In genomic region chr13:36834299-36834698, GRCh38 we compare ENCODE assay signal across 19 cellular contexts.
"Had no signal": no experiment of that assay in that cellular context is flagged by ENCODE, and none has a peak within 500 bp of the region (broad histone marks: within the 10 kb centered on the region; RNA-seq: fewer than 3 reads in every experiment).

No MANE protein-coding gene starts in this region.

- H3K27me3 Mint-ChIP-seq: activated CD4-positive, alpha-beta memory T cell treated with anti-CD3 and anti-CD28 coated beads for 36 hours; activated naive CD4-positive, alpha-beta T cell treated with anti-CD3 and anti-CD28 coated beads, Interleukin-2, amount 10 ng/mL, durations not matched to agents 7 days and 5 days; progenitor cell of endocrine pancreas had no signal

- H3K9me3 Mint-ChIP-seq: activated CD4-positive, alpha-beta memory T cell treated with anti-CD3 and anti-CD28 coated beads for 36 hours; activated naive CD4-positive, alpha-beta T cell treated with anti-CD3 and anti-CD28 coated beads, Interleukin-2, amount 10 ng/mL, durations not matched to agents 7 days and 5 days; activated T-helper 2 cell treated with anti-CD3 and anti-CD28 coated beads, Interferon-gamma antibody, Interleukin-2, Interleukin-4, amounts not matched to agents 10 μg/mL and 5 μg/mL and 100 μg/mL, durations not matched to agents 14 hours and 24 hours and 36 hours; nephron; T-helper 1 cell treated with Interleukin-12 subunit alpha and Interleukin-12 subunit beta and Interleukin-4 antibody, amounts not matched to agents 30 μg/mL and 1 μg/mL, for 36 hours had no signal

- H3K9me3 ChIP-seq: esophagus muscularis mucosa, gastrocnemius medialis, left ventricle myocardium inferior, transverse colon had no signal

- DNase-seq: activated CD4-positive, alpha-beta memory T cell treated with anti-CD3 and anti-CD28 coated beads for 36 hours; activated CD4-positive, CD25-positive, alpha-beta regulatory T cell treated with anti-CD3 and anti-CD28 coated beads, Interleukin-2, amount 50 U/mL, for 72 hours; activated CD8-positive, alpha-beta memory T cell treated with anti-CD3 and anti-CD28 coated beads, Interleukin-2, amount 50 U/mL, for 4 hours; activated naive CD4-positive, alpha-beta T cell treated with anti-CD3 and anti-CD28 coated beads, Interleukin-2, amount 10 ng/mL, durations not matched to agents 7 days and 5 days; amygdala; dorsolateral prefrontal cortex; gastrocnemius medialis; left ventricle myocardium inferior; mesenchymal stem cell; occipital lobe; right cardiac atrium; small intestine; substantia nigra; transverse colon had no signal

- ATAC-seq: gastrocnemius medialis, right cardiac atrium had no signal

- H3K36me3 ChIP-seq: gastrocnemius medialis, left ventricle myocardium inferior, transverse colon had no signal

- H3K4me1 ChIP-seq: transverse colon had no signal

- H3K27ac Mint-ChIP-seq: activated CD4-positive, alpha-beta memory T cell treated with anti-CD3 and anti-CD28 coated beads for 36 hours; activated naive CD4-positive, alpha-beta T cell treated with anti-CD3 and anti-CD28 coated beads, Interleukin-2, amount 10 ng/mL, durations not matched to agents 7 days and 5 days; activated T-helper 2 cell treated with anti-CD3 and anti-CD28 coated beads, Interferon-gamma antibody, Interleukin-2, Interleukin-4, amounts not matched to agents 10 μg/mL and 5 μg/mL and 100 μg/mL, durations not matched to agents 14 hours and 24 hours and 36 hours; nephron; progenitor cell of endocrine pancreas; T-helper 1 cell treated with Interleukin-12 subunit alpha and Interleukin-12 subunit beta and Interleukin-4 antibody, amounts not matched to agents 30 μg/mL and 1 μg/mL, for 36 hours had no signal

- H3K27ac ChIP-seq: dorsolateral prefrontal cortex, esophagus muscularis mucosa, gastrocnemius medialis, left ventricle myocardium inferior, transverse colon had no signal

- H3K4me3 Mint-ChIP-seq: activated CD4-positive, alpha-beta memory T cell treated with anti-CD3 and anti-CD28 coated beads for 36 hours; activated naive CD4-positive, alpha-beta T cell treated with anti-CD3 and anti-CD28 coated beads, Interleukin-2, amount 10 ng/mL, durations not matched to agents 7 days and 5 days; nephron; T-helper 1 cell treated with Interleukin-12 subunit alpha and Interleukin-12 subunit beta and Interleukin-4 antibody, amounts not matched to agents 30 μg/mL and 1 μg/mL, for 36 hours had no signal

- H3K27me3 ChIP-seq: dorsolateral prefrontal cortex, esophagus muscularis mucosa, gastrocnemius medialis, transverse colon had no signal

- H3K4me3 ChIP-seq: dorsolateral prefrontal cortex, esophagus muscularis mucosa, gastrocnemius medialis, left ventricle myocardium inferior, transverse colon had no signal

- H3K4me1 Mint-ChIP-seq: activated naive CD4-positive, alpha-beta T cell treated with anti-CD3 and anti-CD28 coated beads, Interleukin-2, amount 10 ng/mL, durations not matched to agents 7 days and 5 days; nephron had no signal
